ENCODE assay signal across 16 cellular contexts in genomic region chr17:31492206-31492605, GRCh38.
DNase-seq lines count a peak whose midpoint lies in the region; ATAC-seq, FAIRE-seq and TF ChIP-seq lines count a peak whose summit lies in the region.
"Had no signal": no experiment of that assay in that cellular context is flagged by ENCODE, and none has a peak within 500 bp of the region (broad histone marks: within the 10 kb centered on the region; RNA-seq: fewer than 3 reads in every experiment).

No MANE protein-coding gene starts in this region.

- H2BK120ac ChIP-seq in H1 (replicated peaks; ENCODE audit: low read depth, low read length), result no peak overlapping the region

- peaks cover 34% of the 10 kb centered on the region for H3F3A ChIP-seq in PC-9 (ENCODE audit: insufficient read depth, low read depth)

- H2AK5ac ChIP-seq in H1 (ENCODE audit: low read depth, low read length), result no peak overlapping the region

- ATAC-seq in T-helper 17 cell (no peak), HG03108 (IDR thresholded peaks at IDR 0.05; ENCODE audit: unreplicated experiment) (no peak)
- ATAC-seq in stimulated activated naive CD8-positive, alpha-beta T cell treated with anti-CD3 and anti-CD28 coated beads, Interleukin-15, amount 100 ng/mL, for 72 hours, result no peak
- ATAC-seq: left ventricle myocardium superior had no signal

- no peak overlapping the region; a peak in 1 of 7 replicates for H3K9ac ChIP-seq in H1 (replicated peaks in 1 of 4; ENCODE audit: extremely low read depth in 1 of 4, low read depth in 3 of 4, low read length in 3 of 4)

- peaks cover 8% of the 10 kb centered on the region for H3K36me3 Mint-ChIP-seq in activated T-cell treated with anti-CD3 and anti-CD28 coated beads, Interleukin-2, amount 50 U/mL, for 24 hours (ENCODE audit: low read depth)
- H3K36me3 Mint-ChIP-seq in T-helper 17 cell (ENCODE audit: low read depth), result no peaks in the 10 kb centered on the region

- no peak overlapping the region for H4K8ac ChIP-seq in H1 (ENCODE audit: extremely low read depth, insufficient read depth, low read length)

- peak overlapping the region; percentile 48; the same call in 1 of the 2 replicates for H2BK5ac ChIP-seq in H1 (ENCODE audit: low read depth, low read length)

- DNase-seq in activated T-cell treated with anti-CD3 and anti-CD28 coated beads, Interleukin-2, amount 50 U/mL, for 24 hours, result no peak
- DNase-seq in activated T-cell treated with anti-CD3 and anti-CD28 coated beads for 4 hours (no peak), T-helper 17 cell (no peak), H1 (ENCODE audit: low read depth in 1 of 2, low spot score in 2 of 2) (no peak), PC-9 (no peak), amygdala (lab: John Stamatoyannopoulos, UW) (no peak)
- DNase-seq in stimulated activated naive CD8-positive, alpha-beta T cell treated with anti-CD3 and anti-CD28 coated beads, Interleukin-15, amount 100 ng/mL, for 72 hours, result no peak
- DNase-seq: left ventricle myocardium superior; NK-92 treated with Interleukin-12 subunit alpha and Interleukin-12 subunit beta, amount 100 ng/mL, for 24 hours; stimulated activated CD8-positive, alpha-beta memory T cell treated with anti-CD3 and anti-CD28 coated beads, Interleukin-4, amount 100 ng/mL, for 48 hours had no signal

- no peaks in the 10 kb centered on the region for H3K9me3 Mint-ChIP-seq in activated T-cell treated with anti-CD3 and anti-CD28 coated beads, Interleukin-2, amount 50 U/mL, for 24 hours
- H3K9me3 Mint-ChIP-seq in stimulated activated naive CD8-positive, alpha-beta T cell treated with anti-CD3 and anti-CD28 coated beads, Interleukin-15, amount 100 ng/mL, for 72 hours, result no peaks in the 10 kb centered on the region
- H3K9me3 Mint-ChIP-seq: nephron had no signal

- H3K4me2 ChIP-seq in H1 (ENCODE audit: insufficient read depth in 1 of 2, low read depth in 2 of 2, low read length in 2 of 2) (no peak overlapping the region), PC-9 (no peak overlapping the region)
- H3K4me2 ChIP-seq: hepatocyte had no signal

- H2BK15ac ChIP-seq in H1 (ENCODE audit: low read length), result no peak overlapping the region

- H4K91ac ChIP-seq in H1 (replicated peaks; ENCODE audit: insufficient read length, low read length), result no peak overlapping the region

- H3K36me3 ChIP-seq in H1 (ENCODE audit: control insufficient read depth in 2 of 4, insufficient read depth in 4 of 4, low read length in 3 of 4) (no peaks in the 10 kb centered on the region), PC-9 (ENCODE audit: low read depth) (no peaks in the 10 kb centered on the region)
- H3K36me3 ChIP-seq: ascending aorta, SJSA1, vagina had no signal

- H3K79me2 ChIP-seq in H1 (ENCODE audit: control insufficient read depth in 1 of 2, insufficient read depth in 2 of 2, low read length in 2 of 2), result peaks cover 0 to 66% of the 10 kb centered on the region in 2 experiments; a peak in 2 of 4 replicates
- H3K79me2 ChIP-seq in PC-9 (ENCODE audit: low read depth), result peaks cover 71% of the 10 kb centered on the region

- intact Hi-C loops in PC-9 (cut with micrococcal nuclease; ENCODE audit: unreplicated experiment), result no loop called here

- peaks cover 0 to 5% (median 2%) of the 10 kb centered on the region in 4 experiments; a peak in 1 of 7 replicates for H3K27me3 ChIP-seq in H1 (replicated peaks in 1 of 4; ENCODE audit: control insufficient read depth in 3 of 4, extremely low read depth in 1 of 4, insufficient read depth in 3 of 4, low read length in 3 of 4)
- no peaks in the 10 kb centered on the region for H3K27me3 ChIP-seq in PC-9 (ENCODE audit: insufficient read depth, low read depth)
- H3K27me3 ChIP-seq: ascending aorta, hepatocyte, vagina had no signal

- TF ChIP-seq POLR2A in H1 (IDR thresholded peaks at IDR 0.05; ENCODE audit: control extremely low read depth in 1 of 2, low read depth in 2 of 2, low read length in 2 of 2), result no peak

- H3K4me1 Mint-ChIP-seq in activated T-cell treated with anti-CD3 and anti-CD28 coated beads, Interleukin-2, amount 50 U/mL, for 24 hours (ENCODE audit: low read depth), result peaks cover 87% of the 10 kb centered on the region
- peaks cover 63% of the 10 kb centered on the region for H3K4me1 Mint-ChIP-seq in T-helper 17 cell
- H3K4me1 Mint-ChIP-seq in stimulated activated naive CD8-positive, alpha-beta T cell treated with anti-CD3 and anti-CD28 coated beads, Interleukin-15, amount 100 ng/mL, for 72 hours, result peaks cover 90% of the 10 kb centered on the region

- H3K9me3 ChIP-seq in T-helper 17 cell (ENCODE audit: control insufficient read depth, low read length, poor library complexity, severe bottlenecking) (no peaks in the 10 kb centered on the region), H1 (ENCODE audit: insufficient read depth in 2 of 2, low read depth in 1 of 2, low read length in 1 of 2) (no peaks in the 10 kb centered on the region), PC-9 (ENCODE audit: insufficient read depth, low read depth) (no peaks in the 10 kb centered on the region)
- H3K9me3 ChIP-seq: ascending aorta, SJSA1, vagina had no signal

- H4K5ac ChIP-seq in H1 (ENCODE audit: insufficient read length, low read depth, low read length), result no peak overlapping the region

- no peaks in the 10 kb centered on the region for H3K27me3 Mint-ChIP-seq in activated T-cell treated with anti-CD3 and anti-CD28 coated beads, Interleukin-2, amount 50 U/mL, for 24 hours
- no peaks in the 10 kb centered on the region for H3K27me3 Mint-ChIP-seq in T-helper 17 cell
- H3K27me3 Mint-ChIP-seq in stimulated activated naive CD8-positive, alpha-beta T cell treated with anti-CD3 and anti-CD28 coated beads, Interleukin-15, amount 100 ng/mL, for 72 hours, result no peaks in the 10 kb centered on the region

- no peak for FAIRE-seq in H1 (lab: Jason Lieb, UNC)

- peaks cover 2 to 31% of the 10 kb centered on the region in 2 experiments for H4K20me1 ChIP-seq in H1 (replicated peaks in 1 of 2; ENCODE audit: control insufficient read depth in 1 of 2, insufficient read depth in 2 of 2, low read length in 2 of 2)
- 0 out of 2 replicates have a peak, but pooled peaks cover 6% of the 10 kb centered on the region for H4K20me1 ChIP-seq in PC-9 (ENCODE audit: insufficient read depth)

- H2AFZ ChIP-seq in H1 (ENCODE audit: low read length) (no peak overlapping the region), PC-9 (no peak overlapping the region)
- H2AFZ ChIP-seq: hepatocyte had no signal

- H3K4me3 ChIP-seq in H1 (ENCODE audit: extremely low read depth in 1 of 4, insufficient read depth in 2 of 4, low read depth in 3 of 4, low read length in 4 of 4), result no peak overlapping the region
- no peak overlapping the region for H3K4me3 ChIP-seq in PC-9
- H3K4me3 ChIP-seq: ascending aorta, hepatocyte, SJSA1, vagina had no signal

- no peak overlapping the region for H3K18ac ChIP-seq in H1 (ENCODE audit: extremely low read depth, low read length)

- no peak overlapping the region for H2BK20ac ChIP-seq in H1 (ENCODE audit: low read length)

- CTCF ChIA-PET in H1 (lab: Charles Lee; ENCODE audit: partially characterized antibody) (interaction anchor here (0.6 to 2.0 kb wide), 12 partner anchors 9 to 514 kb away, joined by 3 to 4 read pairs (median 4); no protein-coding TSS in a partner anchor), PC-9 (lab: Charles Lee) (interaction anchor here (0.6 kb wide), 1 partner anchor 129 kb away, joined by 11 read pairs; no protein-coding TSS in a partner anchor)

- WGBS in H1 (ENCODE audit: extremely low coverage in 1 of 2, insufficient coverage in 1 of 2, insufficient read length in 1 of 2, insufficient replicate concordance in 2 of 2, low coverage in 1 of 2, low lambda C conversion rate in 2 of 2, missing lambda C conversion rate in 1 of 2), 2 experiments, result 88% methylated on average over 5 of the region's 5 CpGs; no CpG with 5 or more reads in 1 of the 2 experiments

- no peak overlapping the region for H3K56ac ChIP-seq in H1 (replicated peaks; ENCODE audit: insufficient read length, low read depth, low read length)

- H2BK12ac ChIP-seq in H1 (ENCODE audit: low read depth, low read length), result no peak overlapping the region

- TF ChIP-seq EP300 in H1 (IDR thresholded peaks at IDR 0.05; ENCODE audit: borderline replicate concordance in 1 of 2, low read depth in 2 of 2, low read length in 2 of 2), result no peak

- H3K4me1 ChIP-seq in H1 (replicated peaks in 1 of 4; ENCODE audit: control insufficient read depth in 3 of 4, insufficient read depth in 4 of 4, low read length in 3 of 4) (peaks cover 3 to 47% (median 25%) of the 10 kb centered on the region in 4 experiments), PC-9 (replicated peaks; ENCODE audit: insufficient read depth) (peaks cover 68% of the 10 kb centered on the region)

- TF ChIP-seq CTCF in H1 (IDR thresholded peaks at IDR 0.05; ENCODE audit: control extremely low read depth in 1 of 3, insufficient read depth in 1 of 3, low read depth in 1 of 3, low read length in 3 of 3), result no peak
- TF ChIP-seq CTCF in PC-9 (conservative IDR thresholded peaks at IDR 0.05), result no peak

- no peak overlapping the region for H3K23ac ChIP-seq in H1 (ENCODE audit: insufficient read length)

- no peak overlapping the region for H3K4ac ChIP-seq in H1 (replicated peaks; ENCODE audit: insufficient read length, low read depth, low read length)

- peak overlapping the region; percentile 96 for H3K27ac Mint-ChIP-seq in activated T-cell treated with anti-CD3 and anti-CD28 coated beads, Interleukin-2, amount 50 U/mL, for 24 hours
- peak overlapping the region; percentile 93 for H3K27ac Mint-ChIP-seq in T-helper 17 cell
- no peak overlapping the region for H3K27ac Mint-ChIP-seq in stimulated activated naive CD8-positive, alpha-beta T cell treated with anti-CD3 and anti-CD28 coated beads, Interleukin-15, amount 100 ng/mL, for 72 hours
- H3K27ac Mint-ChIP-seq: nephron had no signal

- BruUV-seq in PC-9 (replicated peaks; lab: Mats Ljungman, UMichigan), result no TSS peak

- no peak overlapping the region for H3K14ac ChIP-seq in H1 (ENCODE audit: insufficient read length)

- H3K9me2 ChIP-seq in PC-9 (ENCODE audit: insufficient read depth), result no peaks in the 10 kb centered on the region

- no peak overlapping the region for H3K4me3 Mint-ChIP-seq in activated T-cell treated with anti-CD3 and anti-CD28 coated beads, Interleukin-2, amount 50 U/mL, for 24 hours
- H3K4me3 Mint-ChIP-seq in T-helper 17 cell, result peak overlapping the region; percentile 36
- peak overlapping the region; percentile 74 to 93 for H3K4me3 Mint-ChIP-seq in stimulated activated naive CD8-positive, alpha-beta T cell treated with anti-CD3 and anti-CD28 coated beads, Interleukin-15, amount 100 ng/mL, for 72 hours
- H3K4me3 Mint-ChIP-seq: nephron had no signal

- peaks cover 14% of the 10 kb centered on the region; the same call in 1 of the 2 replicates for H3K23me2 ChIP-seq in H1 (ENCODE audit: low read depth, low read length)

- peaks cover 18% of the 10 kb centered on the region; the same call in 1 of the 2 replicates for H3K79me1 ChIP-seq in H1 (ENCODE audit: low read depth, low read length)

- POLR2A ChIA-PET in H1 (lab: Charles Lee; ENCODE audit: partially characterized antibody) (interaction anchor here (0.6 to 1.2 kb wide), 4 partner anchors 10 to 32 kb away, joined by 3 read pairs; no protein-coding TSS in a partner anchor), PC-9 (lab: Charles Lee; ENCODE audit: unreplicated experiment) (no interaction called here)

- H3K27ac ChIP-seq in H1 (ENCODE audit: low read depth, low read length), result no peak overlapping the region
- no peak overlapping the region for H3K27ac ChIP-seq in PC-9
- H3K27ac ChIP-seq: ascending aorta, hepatocyte, SJSA1, vagina had no signal

- no peak for TF ChIP-seq RAD21 in H1 (IDR thresholded peaks at IDR 0.05 in 1 of 2, conservative IDR thresholded peaks at IDR 0.05 in 1 of 2; ENCODE audit: low read depth in 2 of 2, low read length in 2 of 2)

Comparison
In these comparisons a context has a peak if more than half of its experiments do, and no peak if none do; other contexts are left out.
1. H3K27ac Mint-ChIP-seq: peak in activated T-cell treated with anti-CD3 and anti-CD28 coated beads, Interleukin-2, amount 50 U/mL, for 24 hours (single experiment) and T-helper 17 cell (single experiment); none in stimulated activated naive CD8-positive, alpha-beta T cell treated with anti-CD3 and anti-CD28 coated beads, Interleukin-15, amount 100 ng/mL, for 72 hours (0 of 2).